ENCODE assay signal across 8 cellular contexts in genomic region chr11:46380340-46381045, GRCh38. TPM values are rescaled to one million over a fixed set of nuclear protein-coding genes. Genes with fewer than 3 reads are reported as not detected.
DNase-seq lines count a peak whose midpoint lies in the region; ATAC-seq lines count a peak whose summit lies in the region.

No MANE protein-coding gene starts in this region.

- peak; percentile 57 for ATAC-seq in Right ventricle myocardium inferior
- ATAC-seq in GM21423 (IDR thresholded peaks at IDR 0.05; ENCODE audit: unreplicated experiment), result no peak
- no peak for ATAC-seq in HG02973 (IDR thresholded peaks at IDR 0.05; ENCODE audit: unreplicated experiment)

- DNase-seq in activated CD4-positive, alpha-beta T cell treated with anti-CD3 and anti-CD28 coated beads for 24 hours (ENCODE audit: low read depth in 2 of 2), result peak; percentile 41 to 63
- no peak for DNase-seq in activated CD4-positive, alpha-beta T cell treated with anti-CD3 and anti-CD28 coated beads for 1 hour
- peak; percentile 89 for DNase-seq in OCI-M1 (lab: John Stamatoyannopoulos, UW)
- peak; percentile 28 for DNase-seq in activated gamma-delta T cell (lab: John Stamatoyannopoulos, UW)
- DNase-seq in Right ventricle myocardium inferior (ENCODE audit: missing footprints), result peak; percentile 84
- DNase-seq in posterior vena cava (ENCODE audit: low spot score), result peak; percentile 90

- intact Hi-C loops in Right ventricle myocardium inferior (cut with DNase I) (no loop called here), posterior vena cava (cut with DNase I) (no loop called here)

RNA-seq across cellular contexts. Expression of gene MDK, which starts 1.0 kb away (rescaled TPM):
- total RNA-seq in Right ventricle myocardium inferior (3.2 TPM), posterior vena cava (10 to 100 TPM; 16.6 to 28.9 TPM)

RNA-seq across cellular contexts. Expression of gene CHRM4, which starts 11.1 kb away (rescaled TPM):
- total RNA-seq in Right ventricle myocardium inferior, result not detected
- not detected for total RNA-seq in posterior vena cava

RNA-seq across cellular contexts. Expression of gene DGKZ, which starts 33.2 kb away (rescaled TPM):
- 67.5 TPM for total RNA-seq in Right ventricle myocardium inferior
- 10 to 100 TPM; 38.5 to 41.2 TPM for total RNA-seq in posterior vena cava
